Comparison of ENCODE assay signal across 19 cellular contexts in the genomic region with DNA sequence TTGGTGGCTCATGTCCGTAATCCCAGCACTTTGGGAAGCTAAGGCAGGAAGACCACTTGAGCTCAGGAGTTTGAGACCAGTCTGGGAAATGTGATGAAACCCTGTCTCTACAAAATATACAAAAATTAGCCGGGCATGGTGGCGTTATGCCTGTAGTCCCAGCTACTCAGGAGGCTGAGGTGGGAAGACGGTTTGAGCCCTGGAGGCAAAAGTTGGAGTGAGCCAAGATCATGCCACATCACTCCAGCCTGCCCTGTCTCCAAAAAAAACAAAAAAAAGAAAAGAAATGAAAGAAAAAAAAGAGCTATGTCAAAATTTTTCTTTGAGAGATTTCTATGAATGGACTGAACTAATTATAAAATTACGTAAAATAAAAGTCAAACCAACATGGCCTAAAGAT. TPM values are rescaled to one million over a fixed set of nuclear protein-coding genes. Genes with fewer than 3 reads are reported as not detected.
A peak's percentile ranks its signal among the peaks of the same experiment; 100 is the strongest.
DNase-seq lines count a peak whose midpoint lies in the region; ATAC-seq, FAIRE-seq and TF ChIP-seq lines count a peak whose summit lies in the region.
"Had no signal": no experiment of that assay in that cellular context is flagged by ENCODE, and none has a peak within 500 bp of the region (broad histone marks: within the 10 kb centered on the region; RNA-seq: fewer than 3 reads in every experiment).

No MANE protein-coding gene starts in this region.

- H2BK12ac ChIP-seq in trophoblast cell (ENCODE audit: low read length), result no peak overlapping the region

- H3K9ac ChIP-seq in trophoblast cell (ENCODE audit: low read length), result no peak overlapping the region
- H3K9ac ChIP-seq: GM23248 had no signal

- TF ChIP-seq CTCF in right lobe of liver (IDR thresholded peaks at IDR 0.05) (no peak), GM23338 (conservative IDR thresholded peaks at IDR 0.05; ENCODE audit: low read depth in 2 of 2) (no peak)

- no peak for ATAC-seq in right lobe of liver
- no peak for ATAC-seq in activated T-cell treated with anti-CD3 and anti-CD28 coated beads, Interleukin-2, amount 50 U/mL, for 72 hours (replicated peaks in 1 of 2)
- ATAC-seq in GM23338, result no peak
- ATAC-seq: CD8-positive, alpha-beta T cell had no signal

- no peaks in the 10 kb centered on the region for H3K9me2 ChIP-seq in GM23338 (ENCODE audit: insufficient read depth)

- peak overlapping the region in 2 of 3 donors; percentile 8 to 35 for H3K27ac ChIP-seq in right lobe of liver
- no peak overlapping the region for H3K27ac ChIP-seq in trophoblast cell (ENCODE audit: low read depth, low read length)
- no peak overlapping the region for H3K27ac ChIP-seq in GM23338 (ENCODE audit: low read depth)
- H3K27ac ChIP-seq: GM23248 had no signal

- no peak overlapping the region for H4K12ac ChIP-seq in trophoblast cell (ENCODE audit: low read depth, low read length)

- peaks cover 0 to 30% (median 14%) of the 10 kb centered on the region in 4 donors for H3K4me1 ChIP-seq in right lobe of liver
- H3K4me1 ChIP-seq in trophoblast cell (ENCODE audit: control insufficient read depth in 1 of 2, insufficient read depth in 2 of 2, low read length in 2 of 2), result no peaks in the 10 kb centered on the region
- no peaks in the 10 kb centered on the region for H3K4me1 ChIP-seq in GM23338 (ENCODE audit: insufficient read depth)

- no peaks in the 10 kb centered on the region for H3K9me3 ChIP-seq in right lobe of liver
- H3K9me3 ChIP-seq in trophoblast cell (ENCODE audit: insufficient read depth, low read depth, low read length), result no peaks in the 10 kb centered on the region

- no peak overlapping the region for H2AK5ac ChIP-seq in trophoblast cell (ENCODE audit: low read length)

- no peak overlapping the region for H3K27ac Mint-ChIP-seq in activated T-cell treated with anti-CD3 and anti-CD28 coated beads, Interleukin-2, amount 50 U/mL, for 72 hours
- no peak overlapping the region for H3K27ac Mint-ChIP-seq in GM23338
- H3K27ac Mint-ChIP-seq: CD8-positive, alpha-beta T cell had no signal

- peak overlapping the region; percentile 86 for H3K4ac ChIP-seq in trophoblast cell (ENCODE audit: low read depth, low read length)

- WGBS in right lobe of liver (ENCODE audit: insufficient coverage, low coverage, low lambda C conversion rate, missing lambda C conversion rate), result 58% methylated on average over 5 of the region's 5 CpGs
- WGBS in trophoblast cell (ENCODE audit: extremely low coverage, insufficient coverage, insufficient read length), result no CpG with 5 or more reads among the region's 5 CpGs

- no peak for TF ChIP-seq POLR2A in right lobe of liver (IDR thresholded peaks at IDR 0.05)

- H3K27me3 Mint-ChIP-seq in activated T-cell treated with anti-CD3 and anti-CD28 coated beads, Interleukin-2, amount 50 U/mL, for 72 hours (ENCODE audit: low read depth), result no peaks in the 10 kb centered on the region
- no peaks in the 10 kb centered on the region for H3K27me3 Mint-ChIP-seq in GM23338 (ENCODE audit: insufficient read depth, low read depth, poor library complexity)

- H3K36me3 ChIP-seq in right lobe of liver (no peaks in the 10 kb centered on the region), trophoblast cell (ENCODE audit: control insufficient read depth in 1 of 2, insufficient read depth in 2 of 2, low read length in 2 of 2) (no peaks in the 10 kb centered on the region), GM23338 (ENCODE audit: insufficient read depth) (no peaks in the 10 kb centered on the region)

- H3K14ac ChIP-seq in trophoblast cell (ENCODE audit: low read length), result no peak overlapping the region

- no peaks in the 10 kb centered on the region for H3K36me3 Mint-ChIP-seq in activated T-cell treated with anti-CD3 and anti-CD28 coated beads, Interleukin-2, amount 50 U/mL, for 72 hours (ENCODE audit: insufficient read depth in 2 of 2)
- H3K36me3 Mint-ChIP-seq in GM23338 (ENCODE audit: low read depth), result no peaks in the 10 kb centered on the region
- H3K36me3 Mint-ChIP-seq: CD14-positive monocyte; CD8-positive, alpha-beta T cell had no signal

- no peak for FAIRE-seq in RCC 7860 (lab: Jason Lieb, UNC)
- FAIRE-seq: D721Med, GM12892 had no signal

- H2BK120ac ChIP-seq in trophoblast cell (ENCODE audit: insufficient read depth, low read length, poor library complexity), result no peak overlapping the region

- intact Hi-C loops in right lobe of liver (cut with DNase I), result no loop called here

- H3K4me3 ChIP-seq in right lobe of liver (no peak overlapping the region), trophoblast cell (ENCODE audit: low read depth, low read length) (no peak overlapping the region), GM23338 (no peak overlapping the region)
- H3K4me3 ChIP-seq: GM23248 had no signal

- H4K20me1 ChIP-seq in GM23338 (replicated peaks; ENCODE audit: insufficient read depth), result peaks cover 27% of the 10 kb centered on the region

- no peaks in the 10 kb centered on the region for H3K27me3 ChIP-seq in right lobe of liver
- no peaks in the 10 kb centered on the region for H3K27me3 ChIP-seq in trophoblast cell (ENCODE audit: insufficient read depth, low read length)
- no peaks in the 10 kb centered on the region for H3K27me3 ChIP-seq in GM23338 (ENCODE audit: insufficient read depth)

- H2BK5ac ChIP-seq in trophoblast cell (ENCODE audit: low read depth, low read length, poor library complexity), result no peak overlapping the region

- no peak overlapping the region for H3K4me2 ChIP-seq in trophoblast cell (ENCODE audit: low read length)
- H3K4me2 ChIP-seq in GM23338, result no peak overlapping the region

- H3F3A ChIP-seq in GM23338 (replicated peaks; ENCODE audit: low read depth), result no peaks in the 10 kb centered on the region

- H3K9me3 Mint-ChIP-seq in activated T-cell treated with anti-CD3 and anti-CD28 coated beads, Interleukin-2, amount 50 U/mL, for 72 hours, result no peaks in the 10 kb centered on the region
- no peaks in the 10 kb centered on the region for H3K9me3 Mint-ChIP-seq in GM23338
- H3K9me3 Mint-ChIP-seq: CD14-positive monocyte; CD8-positive, alpha-beta T cell had no signal

- H2AFZ ChIP-seq in trophoblast cell (ENCODE audit: insufficient read depth, low read length, poor library complexity) (no peak overlapping the region), GM23338 (no peak overlapping the region)
- H2AFZ ChIP-seq: GM23248 had no signal

- H3K79me2 ChIP-seq in trophoblast cell (ENCODE audit: control insufficient read depth, insufficient read depth, low read length, poor library complexity), result no peaks in the 10 kb centered on the region
- H3K79me2 ChIP-seq in GM23338 (replicated peaks; ENCODE audit: insufficient read depth), result peaks cover 96% of the 10 kb centered on the region

- peaks cover 22% of the 10 kb centered on the region for H3K4me1 Mint-ChIP-seq in activated T-cell treated with anti-CD3 and anti-CD28 coated beads, Interleukin-2, amount 50 U/mL, for 72 hours (ENCODE audit: low read depth)
- peaks cover 14% of the 10 kb centered on the region for H3K4me1 Mint-ChIP-seq in GM23338

- H4K8ac ChIP-seq in trophoblast cell (ENCODE audit: low read depth, low read length), result no peak overlapping the region

- H3K4me3 Mint-ChIP-seq in activated T-cell treated with anti-CD3 and anti-CD28 coated beads, Interleukin-2, amount 50 U/mL, for 72 hours, result no peak overlapping the region
- H3K4me3 Mint-ChIP-seq in GM23338, result no peak overlapping the region
- H3K4me3 Mint-ChIP-seq: CD14-positive monocyte; CD8-positive, alpha-beta T cell had no signal

- H3K23ac ChIP-seq in trophoblast cell (ENCODE audit: low read length), result no peak overlapping the region

- H3K18ac ChIP-seq in trophoblast cell (ENCODE audit: low read length), result no peak overlapping the region

- DNase-seq in M059J (ENCODE audit: low read depth) (peak; percentile 83), RPMI7951 (ENCODE audit: low read depth) (peak; percentile 83), right lobe of liver (no peak), trophoblast cell (no peak), SHP77 treated with DMSO at 0.1 percent for 48 hours (lab: John Stamatoyannopoulos, UW) (no peak), RCC 7860 (ENCODE audit: low spot score) (no peak), GM23338 (ENCODE audit: low spot score) (no peak)
- no peak for DNase-seq in activated T-cell treated with anti-CD3 and anti-CD28 coated beads, Interleukin-2, amount 50 U/mL, for 72 hours
- DNase-seq: CD8-positive, alpha-beta T cell; COR-L47; DMS153; DMS79 treated with DMSO at 0.1 percent for 48 hours; GDM1; H7; IMR-90 had no signal

- H4K91ac ChIP-seq in trophoblast cell (ENCODE audit: low read depth, low read length), result no peak overlapping the region

- H3K79me1 ChIP-seq in trophoblast cell (ENCODE audit: low read length), result no peaks in the 10 kb centered on the region

TF ChIP-seq in GM23338, 12 proteins besides CTCF, POLR2A, EP300 and RAD21 (continues in another document):
- TF ChIP-seq JUNB (IDR thresholded peaks at IDR 0.05; ENCODE audit: unreplicated experiment), result no peak
- TF ChIP-seq NANOG (IDR thresholded peaks at IDR 0.05; ENCODE audit: borderline replicate concordance), result no peak

RNA-seq across cellular contexts. Expression of a gene that starts 34.7 kb away (rescaled TPM):
- total RNA-seq in M059J (2014; rRNA removed; shearing (Covaris generic)), result 21.8 and 22.7 TPM in 2 replicates
- 36.6 and 45.4 TPM in 2 replicates for total RNA-seq in RPMI7951 (2014; rRNA removed; shearing (Covaris generic))
- 10 to 100 TPM; 11.6 to 23.9 (median 19.8) TPM for total RNA-seq in right lobe of liver
- 36.9 and 37.0 TPM in 2 replicates for polyA plus RNA-seq in trophoblast cell (2013)
- 10 to 100 TPM; 14.7 to 15.3 TPM for total RNA-seq in activated T-cell treated with anti-CD3 and anti-CD28 coated beads, Interleukin-2, amount 50 U/mL, for 72 hours
- 27.0 and 28.0 TPM in 2 replicates for total RNA-seq in GM23338 (2014; rRNA removed; shearing (Covaris generic))
- 12.6 and 16.4 TPM in 2 replicates for polyA plus RNA-seq in GM23338 (2016; fragmentation: Nextera tagmentation; extraction: Ambion mirVana)

Comparison
In these comparisons a context has a peak if more than half of its experiments do, and no peak if none do; other contexts are left out.
1. DNase-seq: peak in M059J (single experiment) and RPMI7951 (single experiment); none in right lobe of liver (0 of 3), trophoblast cell (0 of 2), SHP77 treated with DMSO at 0.1 percent for 48 hours (single experiment), RCC 7860 (single experiment), activated T-cell treated with anti-CD3 and anti-CD28 coated beads, Interleukin-2, amount 50 U/mL, for 72 hours (0 of 2) and GM23338 (single experiment).
2. H3K27ac ChIP-seq: peak in right lobe of liver (2 of 3); none in trophoblast cell (single experiment) and GM23338 (single experiment).